ENCODE assay signal across 25 cellular contexts in genomic region chr7:157638563-157638962, GRCh38.
"Had no signal": no experiment of that assay in that cellular context is flagged by ENCODE, and none has a peak within 500 bp of the region (broad histone marks: within the 10 kb centered on the region; RNA-seq: fewer than 3 reads in every experiment).

No MANE protein-coding gene starts in this region.

- H3K4me1 Mint-ChIP-seq: immature natural killer cell; memory B cell; nephron; stimulated activated effector memory CD8-positive, alpha-beta T cell treated with anti-CD3 and anti-CD28 coated beads, Interleukin-12 subunit alpha, Interleukin-12 subunit beta, amount 100 ng/mL, for 72 hours had no signal

- DNase-seq: heart left ventricle; hypothalamus; immature natural killer cell; kidney glomerular epithelial cell; left cardiac atrium; left ventricle myocardium superior; naive thymus-derived CD8-positive, alpha-beta T cell; occipital lobe; ovary; retina; right cardiac atrium; sigmoid colon; small intestine; spleen; stimulated activated CD4-positive, alpha-beta T cell treated with anti-CD3 and anti-CD28 coated beads, Interleukin-4, amount 100 ng/mL, for 24 hours; stimulated activated naive CD4-positive, alpha-beta T cell; tibial artery; trophoblast cell; upper lobe of right lung had no signal

- H3K36me3 Mint-ChIP-seq: immature natural killer cell; stimulated activated effector memory CD8-positive, alpha-beta T cell treated with anti-CD3 and anti-CD28 coated beads, Interleukin-12 subunit alpha, Interleukin-12 subunit beta, amount 100 ng/mL, for 72 hours had no signal

- ATAC-seq: heart left ventricle; left cardiac atrium; left lobe of liver; left ventricle myocardium superior; naive thymus-derived CD8-positive, alpha-beta T cell; right cardiac atrium; stimulated activated effector memory CD8-positive, alpha-beta T cell treated with anti-CD3 and anti-CD28 coated beads, Interleukin-12 subunit alpha, Interleukin-12 subunit beta, amount 100 ng/mL, for 72 hours; upper lobe of right lung had no signal

- H3K27ac Mint-ChIP-seq: immature natural killer cell; memory B cell; naive thymus-derived CD8-positive, alpha-beta T cell; nephron; stimulated activated effector memory CD8-positive, alpha-beta T cell treated with anti-CD3 and anti-CD28 coated beads, Interleukin-12 subunit alpha, Interleukin-12 subunit beta, amount 100 ng/mL, for 72 hours; stimulated activated naive CD8-positive, alpha-beta T cell treated with anti-CD3 and anti-CD28 coated beads, Interleukin-15, Interleukin-2, amounts not matched to agents 100 ng/mL and 50 ng/mL, for 24 hours had no signal

- H3K4me3 Mint-ChIP-seq: immature natural killer cell; memory B cell; naive thymus-derived CD8-positive, alpha-beta T cell; nephron; neural crest cell; stimulated activated effector memory CD8-positive, alpha-beta T cell treated with anti-CD3 and anti-CD28 coated beads, Interleukin-12 subunit alpha, Interleukin-12 subunit beta, amount 100 ng/mL, for 72 hours; stimulated activated naive CD8-positive, alpha-beta T cell treated with anti-CD3 and anti-CD28 coated beads, Interleukin-15, Interleukin-2, amounts not matched to agents 100 ng/mL and 50 ng/mL, for 24 hours had no signal
